In the genomic region with DNA sequence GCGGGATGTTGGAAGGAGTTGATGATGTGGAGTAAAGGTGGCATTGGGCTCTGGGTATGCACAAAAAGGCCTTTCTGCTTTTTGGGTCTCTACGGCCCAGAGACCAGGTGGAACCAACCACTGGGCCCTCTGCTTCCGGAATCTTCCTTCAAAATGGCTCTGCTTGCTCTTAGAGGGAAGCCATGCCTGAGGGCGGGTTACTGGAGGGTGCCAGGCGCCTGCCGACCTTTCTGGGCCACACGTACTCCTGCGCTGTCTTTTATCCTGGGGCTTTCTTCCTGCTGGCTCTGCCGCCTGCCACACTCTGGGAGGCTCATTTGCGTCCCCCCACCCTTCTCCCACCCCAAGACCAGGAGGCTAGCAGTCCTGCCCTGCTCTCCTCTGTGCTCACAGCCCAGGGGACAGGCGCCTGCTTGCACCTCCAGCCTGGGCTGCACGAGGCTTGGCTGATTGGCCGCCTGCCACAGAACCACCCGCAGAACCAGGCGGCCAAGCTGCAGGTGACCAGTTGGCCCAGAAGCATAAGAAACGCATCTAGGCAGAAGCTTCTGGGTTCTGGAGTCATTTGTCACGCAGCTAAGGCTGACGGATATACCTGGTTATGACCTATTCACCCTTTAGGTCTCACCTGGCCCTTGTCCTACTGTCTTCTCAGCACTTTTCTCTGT, we compare ENCODE assay signal across 22 cellular contexts.
DNase-seq lines count a peak whose midpoint lies in the region; ATAC-seq and TF ChIP-seq lines count a peak whose summit lies in the region.
"Had no signal": no experiment of that assay in that cellular context is flagged by ENCODE, and none has a peak within 500 bp of the region (broad histone marks: within the 10 kb centered on the region; RNA-seq: fewer than 3 reads in every experiment).

No MANE protein-coding gene starts in this region.

- no peak for TF ChIP-seq CTCF in GM13976 (IDR thresholded peaks at IDR 0.05; ENCODE audit: borderline replicate concordance, control extremely low read depth, extremely low read depth, insufficient read depth, missing control alignments)

- in situ Hi-C loops in GM13976 (cut with MboI; ENCODE audit: low sequenced_read_pairs, unreplicated experiment) = no loop called here

- ATAC-seq in HG03159 (IDR thresholded peaks at IDR 0.05; ENCODE audit: unreplicated experiment) = no peak
- ATAC-seq: HepG2, K562 had no signal

- peak; percentile 24 for DNase-seq in activated CD8-positive, alpha-beta memory T cell treated with anti-CD3 and anti-CD28 coated beads for 24 hours
- DNase-seq in activated CD8-positive, alpha-beta memory T cell treated with anti-CD3 and anti-CD28 coated beads, Interleukin-2, amount 50 U/mL, for 4 hours = no peak
- DNase-seq in GM13976 (ENCODE audit: low spot score) = peak; percentile 28
- peak; percentile 20 for DNase-seq in islet precursor cell
- peak; percentile 9 for DNase-seq in ureter (ENCODE audit: low spot score)
- no peak for DNase-seq in activated T-cell treated with anti-CD3 and anti-CD28 coated beads, Interleukin-2, amount 50 U/mL, for 48 hours
- DNase-seq: 8988T, ACHN, BE2C, Calu3, DMS153, DND-41, Kasumi-1, NCI-H1105, NCI-H1436 treated with DMSO at 0.1 percent for 48 hours, NCI-H187 treated with DMSO at 0.1 percent for 48 hours, NCI-H524 treated with DMSO at 0.1 percent for 48 hours, RPMI8226, SHP77 had no signal

Comparison
In these comparisons a context has a peak if more than half of its experiments do, and no peak if none do; other contexts are left out.
1. DNase-seq: peak in activated CD8-positive, alpha-beta memory T cell treated with anti-CD3 and anti-CD28 coated beads for 24 hours (single experiment), GM13976 (single experiment), islet precursor cell (single experiment) and ureter (single experiment); none in activated CD8-positive, alpha-beta memory T cell treated with anti-CD3 and anti-CD28 coated beads, Interleukin-2, amount 50 U/mL, for 4 hours (single experiment) and activated T-cell treated with anti-CD3 and anti-CD28 coated beads, Interleukin-2, amount 50 U/mL, for 48 hours (0 of 2).